Comparison of ENCODE assay signal across 10 cellular contexts in genomic region chr6:111462770-111463391, GRCh38. TPM values are rescaled to one million over a fixed set of nuclear protein-coding genes. Genes with fewer than 3 reads are reported as not detected.
DNase-seq lines count a peak whose midpoint lies in the region; TF ChIP-seq lines count a peak whose summit lies in the region.
"Had no signal": no experiment of that assay in that cellular context is flagged by ENCODE, and none has a peak within 500 bp of the region (broad histone marks: within the 10 kb centered on the region; RNA-seq: fewer than 3 reads in every experiment).

No MANE protein-coding gene starts in this region.

- no peak overlapping the region for H3K27ac ChIP-seq in RWPE1
- no peak overlapping the region for H3K27ac ChIP-seq in osteoblast (ENCODE audit: low read depth, low read length)
- H3K27ac ChIP-seq: KMS-11 had no signal

- H4K20me1 ChIP-seq in osteoblast (ENCODE audit: insufficient read depth, low read length): peaks cover 7% of the 10 kb centered on the region

- TF ChIP-seq CTCF in RWPE1 (conservative IDR thresholded peaks at IDR 0.05; ENCODE audit: low read depth): no peak
- TF ChIP-seq CTCF in fibroblast of mammary gland (conservative IDR thresholded peaks at IDR 0.05; ENCODE audit: control insufficient read depth, insufficient read depth, low read depth, low read length): no peak
- TF ChIP-seq CTCF in osteoblast (IDR thresholded peaks at IDR 0.05; ENCODE audit: extremely low read depth, low read depth, low read length): no peak
- TF ChIP-seq CTCF in GM10266 (IDR thresholded peaks at IDR 0.05; ENCODE audit: control insufficient read depth, insufficient read depth, low read depth, missing control alignments): no peak

- peaks cover 74% of the 10 kb centered on the region for H3K79me2 ChIP-seq in osteoblast (ENCODE audit: insufficient read depth, low read length)

- H2AFZ ChIP-seq in osteoblast (ENCODE audit: low read length): no peak overlapping the region

- peak overlapping the region; percentile 17 for H3K4me2 ChIP-seq in osteoblast (ENCODE audit: insufficient read depth, low read length)

- H3K4me1 ChIP-seq in osteoblast (ENCODE audit: insufficient read depth, low read length): peaks cover 16% of the 10 kb centered on the region

- H3K9me3 ChIP-seq in osteoblast (ENCODE audit: low read depth, low read length): no peaks in the 10 kb centered on the region

- peak; percentile 39 for DNase-seq in EH (ENCODE audit: low read depth)
- DNase-seq in RWPE1 (ENCODE audit: low spot score): peak; percentile 33
- DNase-seq in fibroblast of mammary gland (ENCODE audit: low read depth): peak; percentile 64
- DNase-seq in osteoblast (ENCODE audit: insufficient read length, low spot score, missing footprints): no peak
- no peak for DNase-seq in NCI-H1694 treated with DMSO at 0.1 percent for 48 hours (lab: John Stamatoyannopoulos, UW)
- DNase-seq in GM10266 (ENCODE audit: extremely low spot score): no peak
- DNase-seq in activated CD4-positive, CD25-positive, alpha-beta regulatory T cell (lab: John Stamatoyannopoulos, UW): no peak
- no peak for DNase-seq in activated T-cell treated with anti-CD3 and anti-CD28 coated beads for 4 hours
- DNase-seq: activated CD4-positive, alpha-beta T cell treated with anti-CD3 and anti-CD28 coated beads for 1 hour had no signal

- no peaks in the 10 kb centered on the region for H3K27me3 ChIP-seq in osteoblast (ENCODE audit: insufficient read depth, low read length)

- no peaks in the 10 kb centered on the region for H3K36me3 ChIP-seq in osteoblast (ENCODE audit: insufficient read depth, low read length)

- H3K4me3 ChIP-seq in fibroblast of mammary gland (ENCODE audit: control insufficient read depth, low read depth, low read length): no peak overlapping the region
- no peak overlapping the region for H3K4me3 ChIP-seq in osteoblast (ENCODE audit: insufficient read depth, low read length)

- CTCF ChIA-PET in RWPE1 (lab: Yijun Ruan, JAX): no interaction called here

- POLR2A ChIA-PET in RWPE1 (lab: Yijun Ruan, JAX; ENCODE audit: low non-redundant PET): no interaction called here

RNA-seq across cellular contexts. Expression of gene REV3L, which starts 20.1 kb away (rescaled TPM):
- total RNA-seq in osteoblast: 41.3 and 42.0 TPM in 2 replicates

Comparison
In these comparisons a context has a peak if more than half of its experiments do, and no peak if none do; other contexts are left out.
1. DNase-seq: peak in EH (single experiment), RWPE1 (single experiment) and fibroblast of mammary gland (single experiment); none in osteoblast (single experiment), NCI-H1694 treated with DMSO at 0.1 percent for 48 hours (single experiment), GM10266 (single experiment), activated CD4-positive, CD25-positive, alpha-beta regulatory T cell (0 of 4) and activated T-cell treated with anti-CD3 and anti-CD28 coated beads for 4 hours (single experiment).